8 cellular contexts compared by ENCODE assay signal in the genomic region with DNA sequence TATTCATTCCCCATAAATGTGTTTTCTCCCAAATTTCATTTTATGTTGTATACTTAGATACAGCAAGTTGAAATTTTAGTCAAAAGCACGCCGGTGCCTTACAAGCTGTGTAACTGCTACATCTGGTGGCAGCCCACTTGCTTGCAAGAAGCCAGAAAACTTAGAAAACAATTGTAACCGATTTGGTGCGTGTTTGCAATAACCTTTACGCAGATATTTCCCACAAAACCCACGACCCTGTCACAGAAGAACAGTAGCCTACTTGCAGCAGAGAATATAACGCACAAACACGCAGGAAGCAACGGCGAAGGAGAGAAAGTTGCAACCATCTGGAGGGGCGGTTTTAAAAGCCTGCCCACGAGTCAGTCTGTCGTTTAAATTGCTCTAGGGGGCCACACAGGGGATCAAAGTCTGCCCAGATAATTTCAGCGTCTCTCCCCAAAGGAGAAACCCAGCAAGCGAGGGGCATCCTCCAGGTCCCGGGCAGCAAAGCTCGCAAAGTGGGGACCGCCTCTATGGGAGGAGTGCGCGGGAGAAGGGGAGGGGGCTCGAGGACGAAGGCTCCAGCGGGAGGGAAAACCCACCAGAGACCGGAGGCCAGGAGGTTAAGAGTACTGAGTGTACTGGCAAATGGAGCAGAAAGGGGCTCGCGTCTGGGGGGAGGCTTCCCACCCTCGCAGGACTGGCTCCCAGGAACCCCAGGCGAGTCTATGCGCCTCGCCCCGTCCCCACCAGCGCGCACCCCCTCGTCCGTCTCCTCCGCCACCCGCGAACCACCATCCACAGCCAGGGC. TPM values are rescaled to one million over a fixed set of nuclear protein-coding genes. Genes with fewer than 3 reads are reported as not detected.
DNase-seq lines count a peak whose midpoint lies in the region; ATAC-seq and TF ChIP-seq lines count a peak whose summit lies in the region.

No MANE protein-coding gene starts in this region.

- H3K4me3 ChIP-seq in ACC112 (ENCODE audit: low read depth, low read length) (peak overlapping the region; percentile 92), PC-9 (peak overlapping the region; percentile 93), fibroblast of pulmonary artery (replicated peaks; ENCODE audit: low read depth, low read length) (peak overlapping the region; percentile 93)

- no peaks in the 10 kb centered on the region for H3K27me3 Mint-ChIP-seq in nephron (ENCODE audit: low read depth)

- H3K36me3 Mint-ChIP-seq in nephron (ENCODE audit: low read depth) = no peaks in the 10 kb centered on the region

- no peak overlapping the region for H2AFZ ChIP-seq in ACC112 (ENCODE audit: low read length, unreplicated experiment)
- H2AFZ ChIP-seq in PC-9 = peak overlapping the region; percentile 65; the same call in 1 of the 2 replicates

- no TSS peak for BruUV-seq in PC-9 (replicated peaks; lab: Mats Ljungman, UMichigan)

- peaks cover 44% of the 10 kb centered on the region for H4K20me1 ChIP-seq in PC-9 (ENCODE audit: insufficient read depth)

- in situ Hi-C loops in GM13977 (cut with MboI; ENCODE audit: low pct_unique_long_range_greater_than_20kb, low sequenced_read_pairs, unreplicated experiment) = loop anchor here (5.0 kb wide), 1 partner anchor 258 kb away; no protein-coding TSS in a partner anchor

- peaks cover 48% of the 10 kb centered on the region for H3K4me1 Mint-ChIP-seq in nephron

- peaks cover 25% of the 10 kb centered on the region for H3F3A ChIP-seq in PC-9 (ENCODE audit: insufficient read depth, low read depth)

- intact Hi-C loops in PC-9 (cut with micrococcal nuclease; ENCODE audit: unreplicated experiment) = loop anchor here (1.0 to 5.0 kb wide), 6 partner anchors 65 to 363 kb away; a partner anchor contains a TSS

- H3K9me3 Mint-ChIP-seq in nephron = no peaks in the 10 kb centered on the region

- no peaks in the 10 kb centered on the region for H3K9me2 ChIP-seq in PC-9 (ENCODE audit: insufficient read depth)

- CTCF ChIA-PET in PC-9 (lab: Charles Lee) = interaction anchor here (0.7 kb wide), 1 partner anchor 188 kb away, joined by 20 read pairs; no protein-coding TSS in a partner anchor

- H3K36me3 ChIP-seq in ACC112 (ENCODE audit: insufficient read depth, low read length) = no peaks in the 10 kb centered on the region
- peaks cover 3% of the 10 kb centered on the region; the same call in 1 of the 2 replicates for H3K36me3 ChIP-seq in PC-9 (ENCODE audit: low read depth)

- POLR2A ChIA-PET in PC-9 (lab: Charles Lee; ENCODE audit: unreplicated experiment) = interaction anchor here (0.5 to 0.6 kb wide), 3 partner anchors 23 to 304 kb away, joined by 4 to 8 read pairs (median 7); no protein-coding TSS in a partner anchor

- H3K27ac ChIP-seq in ACC112 (ENCODE audit: low read depth, low read length) (peak overlapping the region; percentile 84; the same call in 1 of the 2 replicates), PC-9 (peak overlapping the region; percentile 93)

- TF ChIP-seq CTCF in GM13977 (IDR thresholded peaks at IDR 0.05; ENCODE audit: extremely low read depth, insufficient read depth, missing control alignments) (peak; percentile 58), PC-9 (conservative IDR thresholded peaks at IDR 0.05) (no peak; the same call in 1 of the 2 replicates), fibroblast of pulmonary artery (IDR thresholded peaks at IDR 0.05; ENCODE audit: low read length, missing control alignments) (peak; percentile 73), nephron (IDR thresholded peaks at IDR 0.05; ENCODE audit: unreplicated experiment in 3 of 3) (peak; percentile 44 to 67 (median 45))

- H3K4me1 ChIP-seq in ACC112 (ENCODE audit: control insufficient read depth, insufficient read depth, low read length, unreplicated experiment) = peaks cover 19% of the 10 kb centered on the region
- peaks cover 69% of the 10 kb centered on the region for H3K4me1 ChIP-seq in PC-9 (replicated peaks; ENCODE audit: insufficient read depth)

- peak; percentile 9 for ATAC-seq in HG03442 (IDR thresholded peaks at IDR 0.05; ENCODE audit: unreplicated experiment)

- H3K27ac Mint-ChIP-seq in nephron = peak overlapping the region; percentile 96 to 99 (median 96)

- peak overlapping the region; percentile 92 to 98 (median 97) for H3K4me3 Mint-ChIP-seq in nephron

- H3K4me2 ChIP-seq in PC-9 = peak overlapping the region; percentile 91

- no peaks in the 10 kb centered on the region for H3K9me3 ChIP-seq in PC-9 (ENCODE audit: insufficient read depth, low read depth)

- DNase-seq in GM13977 (ENCODE audit: low spot score) = peak; percentile 57
- peak; percentile 38 to 45 for DNase-seq in PC-9
- DNase-seq in activated T-helper 9 cell treated with anti-CD3 and anti-CD28 coated beads, Interleukin-2, amount 50 U/mL, for 16 hours (ENCODE audit: low read depth) = peak; percentile 42
- peak; percentile 81 for DNase-seq in fibroblast of pulmonary artery (ENCODE audit: low read depth)
- DNase-seq in stimulated activated naive CD4-positive, alpha-beta T cell treated with Interleukin-2 at 50 U/mL for 16 hours (lab: John Stamatoyannopoulos, UW) = peak; percentile 64

- H3K79me2 ChIP-seq in ACC112 (ENCODE audit: control insufficient read depth, insufficient read depth, low read length, unreplicated experiment) (peaks cover 55% of the 10 kb centered on the region), PC-9 (ENCODE audit: low read depth) (peaks cover 66% of the 10 kb centered on the region)

- H3K27me3 ChIP-seq in ACC112 (ENCODE audit: insufficient read depth, low read length) (no peaks in the 10 kb centered on the region), PC-9 (ENCODE audit: insufficient read depth, low read depth) (no peaks in the 10 kb centered on the region)

RNA-seq across cellular contexts. Expression of a gene that starts 1.2 kb away (rescaled TPM):
- total RNA-seq in PC-9 (2021) = 74.1 and 101 TPM in 2 replicates

Comparison
In these comparisons a context has a peak if more than half of its experiments do, and no peak if none do; other contexts are left out.
1. Peak in every context shown above with its lines: DNase-seq, ATAC-seq, H3K4me3 ChIP-seq and H3K27ac ChIP-seq.